1 cellular context compared by ENCODE assay signal in the genomic region with DNA sequence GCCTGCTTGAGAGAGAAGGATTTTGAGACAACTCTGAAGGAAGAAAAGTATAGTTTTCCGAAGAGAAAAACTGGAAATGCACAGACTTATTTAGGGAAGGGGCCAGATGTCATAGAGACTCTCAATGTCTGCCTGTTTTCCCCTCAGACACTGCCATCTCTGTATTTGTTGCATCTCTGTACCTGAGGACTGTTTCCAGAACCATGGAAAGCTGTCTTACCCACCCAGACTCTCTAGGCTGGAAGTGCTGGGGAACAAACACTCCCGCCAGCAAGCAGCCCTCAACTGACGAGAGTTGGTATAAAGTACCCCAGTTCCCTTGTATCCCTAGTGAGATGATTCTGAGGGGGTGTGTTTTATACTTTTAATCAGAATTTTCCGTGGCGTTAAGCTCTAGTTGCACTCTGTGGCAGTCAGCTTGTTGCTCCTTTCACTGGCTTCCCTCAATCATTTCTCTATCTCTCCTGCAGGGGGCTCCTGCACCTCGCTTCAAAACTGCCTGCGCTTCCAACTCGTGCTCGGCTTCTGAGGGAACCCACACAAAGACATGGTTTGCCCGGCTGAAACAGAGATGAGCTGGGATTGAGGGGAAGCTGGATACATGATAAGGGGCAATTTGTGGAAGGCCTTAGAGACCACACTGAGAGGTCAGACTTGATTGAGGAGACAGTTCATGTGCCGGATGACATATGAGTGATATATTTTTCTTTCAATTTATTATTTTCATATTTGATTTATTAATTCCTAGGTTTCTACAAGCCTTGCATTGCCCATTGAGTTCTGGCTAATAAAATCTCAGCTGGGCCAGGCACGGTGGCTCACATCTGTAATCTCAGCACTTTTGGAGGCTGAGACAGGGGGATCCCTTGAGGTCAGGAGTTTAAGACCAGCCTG.
TF ChIP-seq lines count a peak whose summit lies in the region.

No MANE protein-coding gene starts in this region.

TF ChIP-seq in K562, 482 proteins besides CTCF, POLR2A, EP300 and RAD21 (continued from another document):
- TF ChIP-seq, protein P1, sequence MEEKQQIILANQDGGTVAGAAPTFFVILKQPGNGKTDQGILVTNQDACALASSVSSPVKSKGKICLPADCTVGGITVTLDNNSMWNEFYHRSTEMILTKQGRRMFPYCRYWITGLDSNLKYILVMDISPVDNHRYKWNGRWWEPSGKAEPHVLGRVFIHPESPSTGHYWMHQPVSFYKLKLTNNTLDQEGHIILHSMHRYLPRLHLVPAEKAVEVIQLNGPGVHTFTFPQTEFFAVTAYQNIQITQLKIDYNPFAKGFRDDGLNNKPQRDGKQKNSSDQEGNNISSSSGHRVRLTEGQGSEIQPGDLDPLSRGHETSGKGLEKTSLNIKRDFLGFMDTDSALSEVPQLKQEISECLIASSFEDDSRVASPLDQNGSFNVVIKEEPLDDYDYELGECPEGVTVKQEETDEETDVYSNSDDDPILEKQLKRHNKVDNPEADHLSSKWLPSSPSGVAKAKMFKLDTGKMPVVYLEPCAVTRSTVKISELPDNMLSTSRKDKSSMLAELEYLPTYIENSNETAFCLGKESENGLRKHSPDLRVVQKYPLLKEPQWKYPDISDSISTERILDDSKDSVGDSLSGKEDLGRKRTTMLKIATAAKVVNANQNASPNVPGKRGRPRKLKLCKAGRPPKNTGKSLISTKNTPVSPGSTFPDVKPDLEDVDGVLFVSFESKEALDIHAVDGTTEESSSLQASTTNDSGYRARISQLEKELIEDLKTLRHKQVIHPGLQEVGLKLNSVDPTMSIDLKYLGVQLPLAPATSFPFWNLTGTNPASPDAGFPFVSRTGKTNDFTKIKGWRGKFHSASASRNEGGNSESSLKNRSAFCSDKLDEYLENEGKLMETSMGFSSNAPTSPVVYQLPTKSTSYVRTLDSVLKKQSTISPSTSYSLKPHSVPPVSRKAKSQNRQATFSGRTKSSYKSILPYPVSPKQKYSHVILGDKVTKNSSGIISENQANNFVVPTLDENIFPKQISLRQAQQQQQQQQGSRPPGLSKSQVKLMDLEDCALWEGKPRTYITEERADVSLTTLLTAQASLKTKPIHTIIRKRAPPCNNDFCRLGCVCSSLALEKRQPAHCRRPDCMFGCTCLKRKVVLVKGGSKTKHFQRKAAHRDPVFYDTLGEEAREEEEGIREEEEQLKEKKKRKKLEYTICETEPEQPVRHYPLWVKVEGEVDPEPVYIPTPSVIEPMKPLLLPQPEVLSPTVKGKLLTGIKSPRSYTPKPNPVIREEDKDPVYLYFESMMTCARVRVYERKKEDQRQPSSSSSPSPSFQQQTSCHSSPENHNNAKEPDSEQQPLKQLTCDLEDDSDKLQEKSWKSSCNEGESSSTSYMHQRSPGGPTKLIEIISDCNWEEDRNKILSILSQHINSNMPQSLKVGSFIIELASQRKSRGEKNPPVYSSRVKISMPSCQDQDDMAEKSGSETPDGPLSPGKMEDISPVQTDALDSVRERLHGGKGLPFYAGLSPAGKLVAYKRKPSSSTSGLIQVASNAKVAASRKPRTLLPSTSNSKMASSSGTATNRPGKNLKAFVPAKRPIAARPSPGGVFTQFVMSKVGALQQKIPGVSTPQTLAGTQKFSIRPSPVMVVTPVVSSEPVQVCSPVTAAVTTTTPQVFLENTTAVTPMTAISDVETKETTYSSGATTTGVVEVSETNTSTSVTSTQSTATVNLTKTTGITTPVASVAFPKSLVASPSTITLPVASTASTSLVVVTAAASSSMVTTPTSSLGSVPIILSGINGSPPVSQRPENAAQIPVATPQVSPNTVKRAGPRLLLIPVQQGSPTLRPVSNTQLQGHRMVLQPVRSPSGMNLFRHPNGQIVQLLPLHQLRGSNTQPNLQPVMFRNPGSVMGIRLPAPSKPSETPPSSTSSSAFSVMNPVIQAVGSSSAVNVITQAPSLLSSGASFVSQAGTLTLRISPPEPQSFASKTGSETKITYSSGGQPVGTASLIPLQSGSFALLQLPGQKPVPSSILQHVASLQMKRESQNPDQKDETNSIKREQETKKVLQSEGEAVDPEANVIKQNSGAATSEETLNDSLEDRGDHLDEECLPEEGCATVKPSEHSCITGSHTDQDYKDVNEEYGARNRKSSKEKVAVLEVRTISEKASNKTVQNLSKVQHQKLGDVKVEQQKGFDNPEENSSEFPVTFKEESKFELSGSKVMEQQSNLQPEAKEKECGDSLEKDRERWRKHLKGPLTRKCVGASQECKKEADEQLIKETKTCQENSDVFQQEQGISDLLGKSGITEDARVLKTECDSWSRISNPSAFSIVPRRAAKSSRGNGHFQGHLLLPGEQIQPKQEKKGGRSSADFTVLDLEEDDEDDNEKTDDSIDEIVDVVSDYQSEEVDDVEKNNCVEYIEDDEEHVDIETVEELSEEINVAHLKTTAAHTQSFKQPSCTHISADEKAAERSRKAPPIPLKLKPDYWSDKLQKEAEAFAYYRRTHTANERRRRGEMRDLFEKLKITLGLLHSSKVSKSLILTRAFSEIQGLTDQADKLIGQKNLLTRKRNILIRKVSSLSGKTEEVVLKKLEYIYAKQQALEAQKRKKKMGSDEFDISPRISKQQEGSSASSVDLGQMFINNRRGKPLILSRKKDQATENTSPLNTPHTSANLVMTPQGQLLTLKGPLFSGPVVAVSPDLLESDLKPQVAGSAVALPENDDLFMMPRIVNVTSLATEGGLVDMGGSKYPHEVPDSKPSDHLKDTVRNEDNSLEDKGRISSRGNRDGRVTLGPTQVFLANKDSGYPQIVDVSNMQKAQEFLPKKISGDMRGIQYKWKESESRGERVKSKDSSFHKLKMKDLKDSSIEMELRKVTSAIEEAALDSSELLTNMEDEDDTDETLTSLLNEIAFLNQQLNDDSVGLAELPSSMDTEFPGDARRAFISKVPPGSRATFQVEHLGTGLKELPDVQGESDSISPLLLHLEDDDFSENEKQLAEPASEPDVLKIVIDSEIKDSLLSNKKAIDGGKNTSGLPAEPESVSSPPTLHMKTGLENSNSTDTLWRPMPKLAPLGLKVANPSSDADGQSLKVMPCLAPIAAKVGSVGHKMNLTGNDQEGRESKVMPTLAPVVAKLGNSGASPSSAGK (IDR thresholded peaks at IDR 0.05) = peak; percentile 40
- TF ChIP-seq, protein P2, sequence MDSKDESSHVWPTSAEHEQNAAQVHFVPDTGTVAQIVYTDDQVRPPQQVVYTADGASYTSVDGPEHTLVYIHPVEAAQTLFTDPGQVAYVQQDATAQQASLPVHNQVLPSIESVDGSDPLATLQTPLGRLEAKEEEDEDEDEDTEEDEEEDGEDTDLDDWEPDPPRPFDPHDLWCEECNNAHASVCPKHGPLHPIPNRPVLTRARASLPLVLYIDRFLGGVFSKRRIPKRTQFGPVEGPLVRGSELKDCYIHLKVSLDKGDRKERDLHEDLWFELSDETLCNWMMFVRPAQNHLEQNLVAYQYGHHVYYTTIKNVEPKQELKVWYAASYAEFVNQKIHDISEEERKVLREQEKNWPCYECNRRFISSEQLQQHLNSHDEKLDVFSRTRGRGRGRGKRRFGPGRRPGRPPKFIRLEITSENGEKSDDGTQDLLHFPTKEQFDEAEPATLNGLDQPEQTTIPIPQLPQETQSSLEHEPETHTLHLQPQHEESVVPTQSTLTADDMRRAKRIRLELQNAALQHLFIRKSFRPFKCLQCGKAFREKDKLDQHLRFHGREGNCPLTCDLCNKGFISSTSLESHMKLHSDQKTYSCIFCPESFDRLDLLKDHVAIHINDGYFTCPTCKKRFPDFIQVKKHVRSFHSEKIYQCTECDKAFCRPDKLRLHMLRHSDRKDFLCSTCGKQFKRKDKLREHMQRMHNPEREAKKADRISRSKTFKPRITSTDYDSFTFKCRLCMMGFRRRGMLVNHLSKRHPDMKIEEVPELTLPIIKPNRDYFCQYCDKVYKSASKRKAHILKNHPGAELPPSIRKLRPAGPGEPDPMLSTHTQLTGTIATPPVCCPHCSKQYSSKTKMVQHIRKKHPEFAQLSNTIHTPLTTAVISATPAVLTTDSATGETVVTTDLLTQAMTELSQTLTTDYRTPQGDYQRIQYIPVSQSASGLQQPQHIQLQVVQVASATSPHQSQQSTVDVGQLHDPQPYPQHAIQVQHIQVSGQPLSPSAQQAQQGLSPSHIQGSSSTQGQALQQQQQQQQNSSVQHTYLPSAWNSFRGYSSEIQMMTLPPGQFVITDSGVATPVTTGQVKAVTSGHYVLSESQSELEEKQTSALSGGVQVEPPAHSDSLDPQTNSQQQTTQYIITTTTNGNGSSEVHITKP (IDR thresholded peaks at IDR 0.05; ENCODE audit: partially characterized antibody) = peak; percentile 14
- TF ChIP-seq SMC3 (conservative IDR thresholded peaks at IDR 0.05; ENCODE audit: insufficient read depth, low read depth, low read length) (peak; percentile 67; the same call in 1 of the 2 replicates), RBM14 (IDR thresholded peaks at IDR 0.05; ENCODE audit: borderline replicate concordance, insufficient read depth, low read depth, low read length) (no peak), TARDBP (IDR thresholded peaks at IDR 0.05) (peak; percentile 38; the same call in 1 of the 2 replicates), MYC (IDR thresholded peaks at IDR 0.05; ENCODE audit: low read depth, low read length) (peak; percentile 64; the same call in 1 of the 2 replicates), MYC (CRISPR knock-in tag; IDR thresholded peaks at IDR 0.05; ENCODE audit: borderline replicate concordance, low read depth) (no peak), STAG1 (CRISPR knock-in tag; IDR thresholded peaks at IDR 0.05; ENCODE audit: borderline replicate concordance) (peak; percentile 39; the same call in 1 of the 2 replicates), ETV5 (CRISPR knock-in tag; IDR thresholded peaks at IDR 0.05; ENCODE audit: low read depth) (0 out of 2 replicates have a peak, but pooled peaks have one; percentile 46), ARNT (IDR thresholded peaks at IDR 0.05) (0 out of 4 replicates have a peak, but pooled peaks of 1 of the 2 experiments have one; percentile 21), IRF2 (CRISPR knock-in tag; IDR thresholded peaks at IDR 0.05) (no peak), IFI16 (CRISPR knock-in tag; IDR thresholded peaks at IDR 0.05) (no peak), HDAC2 (IDR thresholded peaks at IDR 0.05) (no peak), FOXK2 (conservative IDR thresholded peaks at IDR 0.05 in 1 of 2, IDR thresholded peaks at IDR 0.05 in 1 of 2; ENCODE audit: low read depth in 2 of 2) (peak in 1 of 2 experiments; percentile 57; a peak in 1 of 4 replicates), KLF16 (IDR thresholded peaks at IDR 0.05) (peak; percentile 43; the same call in 1 of the 2 replicates), L3MBTL2 (IDR thresholded peaks at IDR 0.05) (peak; percentile 70), TOE1 (IDR thresholded peaks at IDR 0.05; ENCODE audit: borderline replicate concordance) (no peak), TOE1 (CRISPR knock-in tag; IDR thresholded peaks at IDR 0.05; ENCODE audit: borderline replicate concordance, low read depth) (no peak), BMI1 (IDR thresholded peaks at IDR 0.05; ENCODE audit: low read length) (peak; percentile 43; the same call in 1 of the 2 replicates), RNF2 (IDR thresholded peaks at IDR 0.05) (peak; percentile 51; the same call in 1 of the 2 replicates), BHLHE40 (IDR thresholded peaks at IDR 0.05; ENCODE audit: low read length) (0 out of 2 replicates have a peak, but pooled peaks have one; percentile 28)
- TF ChIP-seq, protein P3, sequence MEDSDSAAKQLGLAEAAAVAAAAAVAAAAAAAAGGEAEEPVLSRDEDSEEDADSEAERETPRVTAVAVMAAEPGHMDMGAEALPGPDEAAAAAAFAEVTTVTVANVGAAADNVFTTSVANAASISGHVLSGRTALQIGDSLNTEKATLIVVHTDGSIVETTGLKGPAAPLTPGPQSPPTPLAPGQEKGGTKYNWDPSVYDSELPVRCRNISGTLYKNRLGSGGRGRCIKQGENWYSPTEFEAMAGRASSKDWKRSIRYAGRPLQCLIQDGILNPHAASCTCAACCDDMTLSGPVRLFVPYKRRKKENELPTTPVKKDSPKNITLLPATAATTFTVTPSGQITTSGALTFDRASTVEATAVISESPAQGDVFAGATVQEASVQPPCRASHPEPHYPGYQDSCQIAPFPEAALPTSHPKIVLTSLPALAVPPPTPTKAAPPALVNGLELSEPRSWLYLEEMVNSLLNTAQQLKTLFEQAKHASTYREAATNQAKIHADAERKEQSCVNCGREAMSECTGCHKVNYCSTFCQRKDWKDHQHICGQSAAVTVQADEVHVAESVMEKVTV (CRISPR knock-in tag; IDR thresholded peaks at IDR 0.05) = peak; percentile 56
- TF ChIP-seq, protein P4, sequence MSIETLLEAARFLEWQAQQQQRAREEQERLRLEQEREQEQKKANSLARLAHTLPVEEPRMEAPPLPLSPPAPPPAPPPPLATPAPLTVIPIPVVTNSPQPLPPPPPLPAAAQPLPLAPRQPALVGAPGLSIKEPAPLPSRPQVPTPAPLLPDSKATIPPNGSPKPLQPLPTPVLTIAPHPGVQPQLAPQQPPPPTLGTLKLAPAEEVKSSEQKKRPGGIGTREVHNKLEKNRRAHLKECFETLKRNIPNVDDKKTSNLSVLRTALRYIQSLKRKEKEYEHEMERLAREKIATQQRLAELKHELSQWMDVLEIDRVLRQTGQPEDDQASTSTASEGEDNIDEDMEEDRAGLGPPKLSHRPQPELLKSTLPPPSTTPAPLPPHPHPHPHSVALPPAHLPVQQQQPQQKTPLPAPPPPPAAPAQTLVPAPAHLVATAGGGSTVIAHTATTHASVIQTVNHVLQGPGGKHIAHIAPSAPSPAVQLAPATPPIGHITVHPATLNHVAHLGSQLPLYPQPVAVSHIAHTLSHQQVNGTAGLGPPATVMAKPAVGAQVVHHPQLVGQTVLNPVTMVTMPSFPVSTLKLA (conservative IDR thresholded peaks at IDR 0.05) = 0 out of 4 replicates have a peak, but pooled peaks of 1 of the 2 experiments have one; percentile 15
- TF ChIP-seq, protein P5, sequence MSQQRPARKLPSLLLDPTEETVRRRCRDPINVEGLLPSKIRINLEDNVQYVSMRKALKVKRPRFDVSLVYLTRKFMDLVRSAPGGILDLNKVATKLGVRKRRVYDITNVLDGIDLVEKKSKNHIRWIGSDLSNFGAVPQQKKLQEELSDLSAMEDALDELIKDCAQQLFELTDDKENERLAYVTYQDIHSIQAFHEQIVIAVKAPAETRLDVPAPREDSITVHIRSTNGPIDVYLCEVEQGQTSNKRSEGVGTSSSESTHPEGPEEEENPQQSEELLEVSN (IDR thresholded peaks at IDR 0.05; ENCODE audit: borderline replicate concordance in 1 of 2, extremely low read depth in 1 of 2, insufficient read depth in 1 of 2, insufficient read length in 1 of 2, low read depth in 1 of 2, low read length in 1 of 2, poor library complexity in 1 of 2, severe bottlenecking in 1 of 2) = peak in 1 of 2 experiments; percentile 69
TF ChIP-seq in K562: peak in this region for 19.
